Comparison of ENCODE assay signal across 2 cellular contexts in the genomic region with DNA sequence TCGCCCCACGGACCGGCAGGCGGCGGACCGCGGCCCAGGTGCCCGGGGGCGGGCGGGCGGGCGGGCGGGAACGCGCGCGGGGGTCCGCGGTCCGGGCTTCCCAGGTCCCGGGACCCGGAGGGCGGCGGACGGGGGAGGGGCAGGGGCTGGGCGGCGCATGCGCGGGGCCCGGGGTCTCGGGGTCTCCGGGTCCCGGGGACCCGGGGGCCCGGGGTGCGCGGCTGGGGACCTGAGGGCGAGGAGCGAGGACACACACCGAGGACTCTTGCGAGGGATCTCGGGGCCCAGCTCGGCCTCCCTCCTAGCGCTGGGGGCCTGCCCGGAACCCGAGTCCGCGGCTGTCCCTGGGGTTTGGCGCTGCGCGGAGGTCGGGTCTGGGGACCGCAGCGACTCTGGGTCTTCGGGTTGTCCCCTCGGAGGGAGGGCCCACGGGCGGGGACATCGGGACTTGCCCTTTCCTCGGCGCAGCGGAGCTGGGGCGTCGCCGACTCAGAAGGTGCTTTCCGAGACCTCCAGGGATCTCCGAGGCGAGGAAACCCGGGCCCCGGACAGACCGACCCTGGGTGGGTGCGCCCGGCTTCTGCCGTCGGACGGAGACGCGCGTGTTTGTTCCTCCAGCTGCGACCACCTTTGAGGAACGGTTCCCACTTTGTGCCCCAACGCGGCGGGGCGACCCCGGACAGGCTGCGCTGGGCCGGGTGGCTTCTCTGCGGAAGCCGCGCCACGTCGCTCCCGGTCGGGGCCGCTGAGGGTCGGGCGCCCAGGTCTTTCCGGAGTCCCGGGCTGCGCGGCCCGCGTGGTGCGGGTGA.
A peak's percentile ranks its signal among the peaks of the same experiment; 100 is the strongest.
TF ChIP-seq lines count a peak whose summit lies in the region.

No MANE protein-coding gene starts in this region.

TF ChIP-seq in WTC11, 78 proteins besides CTCF, POLR2A, EP300 and RAD21 (continued from another document):
- TF ChIP-seq, protein P1, sequence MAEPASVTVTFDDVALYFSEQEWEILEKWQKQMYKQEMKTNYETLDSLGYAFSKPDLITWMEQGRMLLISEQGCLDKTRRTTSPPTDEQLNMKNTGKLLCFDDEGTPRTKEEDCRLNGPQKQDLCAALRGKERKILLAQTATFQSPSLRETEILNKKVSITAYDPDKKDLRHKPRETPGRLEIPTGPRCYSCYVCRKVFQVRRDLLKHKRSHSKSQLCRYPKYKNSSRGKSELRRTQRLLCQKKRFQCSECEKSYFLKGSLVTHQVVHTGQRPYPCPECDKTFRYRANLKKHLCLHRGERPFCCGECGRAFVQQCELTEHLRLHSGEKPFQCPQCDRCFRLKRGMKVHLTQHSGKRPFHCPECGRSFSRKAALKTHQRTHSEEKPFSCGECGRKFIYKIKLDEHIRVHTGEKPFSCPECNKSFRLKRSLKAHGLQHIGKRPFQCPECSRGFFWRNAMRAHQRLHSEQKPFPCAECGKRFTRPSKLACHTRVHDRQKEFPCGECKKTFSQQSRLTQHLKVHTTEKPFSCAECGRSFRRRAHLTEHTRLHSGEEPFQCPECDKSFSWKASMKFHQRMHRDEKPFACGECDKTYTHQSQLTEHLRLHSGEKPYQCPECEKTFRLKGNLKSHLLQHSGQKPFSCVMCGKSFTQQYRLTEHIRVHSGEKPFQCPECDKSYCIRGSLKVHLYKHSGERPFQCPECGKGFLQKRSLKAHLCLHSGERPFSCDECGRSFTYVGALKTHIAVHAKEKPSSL (CRISPR knock-in tag; conservative IDR thresholded peaks at IDR 0.05): no peak
- 0 out of 2 replicates have a peak, but pooled peaks have one; percentile 42 for TF ChIP-seq ELF4 (CRISPR knock-in tag; IDR thresholded peaks at IDR 0.05; ENCODE audit: low read depth)
- TF ChIP-seq ZNF671 (CRISPR knock-in tag; IDR thresholded peaks at IDR 0.05): no peak
- TF ChIP-seq SOX15 (CRISPR knock-in tag; IDR thresholded peaks at IDR 0.05): no peak
- TF ChIP-seq, protein P2, sequence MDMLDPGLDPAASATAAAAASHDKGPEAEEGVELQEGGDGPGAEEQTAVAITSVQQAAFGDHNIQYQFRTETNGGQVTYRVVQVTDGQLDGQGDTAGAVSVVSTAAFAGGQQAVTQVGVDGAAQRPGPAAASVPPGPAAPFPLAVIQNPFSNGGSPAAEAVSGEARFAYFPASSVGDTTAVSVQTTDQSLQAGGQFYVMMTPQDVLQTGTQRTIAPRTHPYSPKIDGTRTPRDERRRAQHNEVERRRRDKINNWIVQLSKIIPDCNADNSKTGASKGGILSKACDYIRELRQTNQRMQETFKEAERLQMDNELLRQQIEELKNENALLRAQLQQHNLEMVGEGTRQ (CRISPR knock-in tag; IDR thresholded peaks at IDR 0.05): no peak
- TF ChIP-seq, protein P3, sequence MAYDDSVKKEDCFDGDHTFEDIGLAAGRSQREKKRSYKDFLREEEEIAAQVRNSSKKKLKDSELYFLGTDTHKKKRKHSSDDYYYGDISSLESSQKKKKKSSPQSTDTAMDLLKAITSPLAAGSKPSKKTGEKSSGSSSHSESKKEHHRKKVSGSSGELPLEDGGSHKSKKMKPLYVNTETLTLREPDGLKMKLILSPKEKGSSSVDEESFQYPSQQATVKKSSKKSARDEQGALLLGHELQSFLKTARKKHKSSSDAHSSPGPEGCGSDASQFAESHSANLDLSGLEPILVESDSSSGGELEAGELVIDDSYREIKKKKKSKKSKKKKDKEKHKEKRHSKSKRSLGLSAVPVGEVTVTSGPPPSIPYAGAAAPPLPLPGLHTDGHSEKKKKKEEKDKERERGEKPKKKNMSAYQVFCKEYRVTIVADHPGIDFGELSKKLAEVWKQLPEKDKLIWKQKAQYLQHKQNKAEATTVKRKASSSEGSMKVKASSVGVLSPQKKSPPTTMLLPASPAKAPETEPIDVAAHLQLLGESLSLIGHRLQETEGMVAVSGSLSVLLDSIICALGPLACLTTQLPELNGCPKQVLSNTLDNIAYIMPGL (CRISPR knock-in tag; IDR thresholded peaks at IDR 0.05): peak; percentile 49; the same call in 1 of the 2 replicates
- TF ChIP-seq, protein P4, sequence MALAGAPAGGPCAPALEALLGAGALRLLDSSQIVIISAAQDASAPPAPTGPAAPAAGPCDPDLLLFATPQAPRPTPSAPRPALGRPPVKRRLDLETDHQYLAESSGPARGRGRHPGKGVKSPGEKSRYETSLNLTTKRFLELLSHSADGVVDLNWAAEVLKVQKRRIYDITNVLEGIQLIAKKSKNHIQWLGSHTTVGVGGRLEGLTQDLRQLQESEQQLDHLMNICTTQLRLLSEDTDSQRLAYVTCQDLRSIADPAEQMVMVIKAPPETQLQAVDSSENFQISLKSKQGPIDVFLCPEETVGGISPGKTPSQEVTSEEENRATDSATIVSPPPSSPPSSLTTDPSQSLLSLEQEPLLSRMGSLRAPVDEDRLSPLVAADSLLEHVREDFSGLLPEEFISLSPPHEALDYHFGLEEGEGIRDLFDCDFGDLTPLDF (CRISPR knock-in tag; IDR thresholded peaks at IDR 0.05): no peak
- no peak for TF ChIP-seq NR2C2 (CRISPR knock-in tag; IDR thresholded peaks at IDR 0.05)

TF ChIP-seq in HepG2, 621 proteins besides CTCF, POLR2A, EP300 and RAD21 (continued from another document and continues in another):
- TF ChIP-seq, protein P5, sequence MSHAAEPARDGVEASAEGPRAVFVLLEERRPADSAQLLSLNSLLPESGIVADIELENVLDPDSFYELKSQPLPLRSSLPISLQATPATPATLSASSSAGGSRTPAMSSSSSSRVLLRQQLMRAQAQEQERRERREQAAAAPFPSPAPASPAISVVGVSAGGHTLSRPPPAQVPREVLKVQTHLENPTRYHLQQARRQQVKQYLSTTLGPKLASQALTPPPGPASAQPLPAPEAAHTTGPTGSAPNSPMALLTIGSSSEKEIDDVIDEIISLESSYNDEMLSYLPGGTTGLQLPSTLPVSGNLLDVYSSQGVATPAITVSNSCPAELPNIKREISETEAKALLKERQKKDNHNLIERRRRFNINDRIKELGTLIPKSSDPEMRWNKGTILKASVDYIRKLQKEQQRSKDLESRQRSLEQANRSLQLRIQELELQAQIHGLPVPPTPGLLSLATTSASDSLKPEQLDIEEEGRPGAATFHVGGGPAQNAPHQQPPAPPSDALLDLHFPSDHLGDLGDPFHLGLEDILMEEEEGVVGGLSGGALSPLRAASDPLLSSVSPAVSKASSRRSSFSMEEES (CRISPR knock-in tag; IDR thresholded peaks at IDR 0.05): 0 out of 2 replicates have a peak, but pooled peaks have one; percentile 17
- TF ChIP-seq, protein P6, sequence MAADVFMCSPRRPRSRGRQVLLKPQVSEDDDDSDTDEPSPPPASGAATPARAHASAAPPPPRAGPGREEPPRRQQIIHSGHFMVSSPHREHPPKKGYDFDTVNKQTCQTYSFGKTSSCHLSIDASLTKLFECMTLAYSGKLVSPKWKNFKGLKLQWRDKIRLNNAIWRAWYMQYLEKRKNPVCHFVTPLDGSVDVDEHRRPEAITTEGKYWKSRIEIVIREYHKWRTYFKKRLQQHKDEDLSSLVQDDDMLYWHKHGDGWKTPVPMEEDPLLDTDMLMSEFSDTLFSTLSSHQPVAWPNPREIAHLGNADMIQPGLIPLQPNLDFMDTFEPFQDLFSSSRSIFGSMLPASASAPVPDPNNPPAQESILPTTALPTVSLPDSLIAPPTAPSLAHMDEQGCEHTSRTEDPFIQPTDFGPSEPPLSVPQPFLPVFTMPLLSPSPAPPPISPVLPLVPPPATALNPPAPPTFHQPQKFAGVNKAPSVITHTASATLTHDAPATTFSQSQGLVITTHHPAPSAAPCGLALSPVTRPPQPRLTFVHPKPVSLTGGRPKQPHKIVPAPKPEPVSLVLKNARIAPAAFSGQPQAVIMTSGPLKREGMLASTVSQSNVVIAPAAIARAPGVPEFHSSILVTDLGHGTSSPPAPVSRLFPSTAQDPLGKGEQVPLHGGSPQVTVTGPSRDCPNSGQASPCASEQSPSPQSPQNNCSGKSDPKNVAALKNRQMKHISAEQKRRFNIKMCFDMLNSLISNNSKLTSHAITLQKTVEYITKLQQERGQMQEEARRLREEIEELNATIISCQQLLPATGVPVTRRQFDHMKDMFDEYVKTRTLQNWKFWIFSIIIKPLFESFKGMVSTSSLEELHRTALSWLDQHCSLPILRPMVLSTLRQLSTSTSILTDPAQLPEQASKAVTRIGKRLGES (CRISPR knock-in tag; IDR thresholded peaks at IDR 0.05; ENCODE audit: borderline replicate concordance): no peak
- TF ChIP-seq FOXC1 (CRISPR knock-in tag; IDR thresholded peaks at IDR 0.05; ENCODE audit: borderline replicate concordance) (peak; percentile 17; the same call in 1 of the 2 replicates), MYC (CRISPR knock-in tag; IDR thresholded peaks at IDR 0.05; ENCODE audit: borderline replicate concordance) (0 out of 2 replicates have a peak, but pooled peaks have one; percentile 21), NR2F6 (IDR thresholded peaks at IDR 0.05) (no peak), NR2F6 (CRISPR knock-in tag; IDR thresholded peaks at IDR 0.05) (no peak), KDM2A (CRISPR knock-in tag; IDR thresholded peaks at IDR 0.05; ENCODE audit: borderline replicate concordance, low read depth) (peak; percentile 53; the same call in 1 of the 2 replicates), ZSCAN12 (CRISPR knock-in tag; IDR thresholded peaks at IDR 0.05) (0 out of 2 replicates have a peak, but pooled peaks have one; percentile 37), ZNF777 (CRISPR knock-in tag; IDR thresholded peaks at IDR 0.05) (peak; percentile 81), TAF1 (CRISPR knock-in tag; IDR thresholded peaks at IDR 0.05) (peak; percentile 29; the same call in 1 of the 2 replicates), ARNTL (CRISPR knock-in tag; IDR thresholded peaks at IDR 0.05) (0 out of 2 replicates have a peak, but pooled peaks have one; percentile 16), ZNF451 (CRISPR knock-in tag; IDR thresholded peaks at IDR 0.05) (no peak), RFXAP (CRISPR knock-in tag; IDR thresholded peaks at IDR 0.05; ENCODE audit: borderline replicate concordance) (peak; percentile 39; the same call in 1 of the 2 replicates), TBL1XR1 (IDR thresholded peaks at IDR 0.05; ENCODE audit: borderline replicate concordance, low read length, partially characterized antibody) (no peak), NFYC (CRISPR knock-in tag; IDR thresholded peaks at IDR 0.05) (no peak), AGO1 (IDR thresholded peaks at IDR 0.05; ENCODE audit: low read depth, low read length, poor library complexity, severe bottlenecking) (no peak), NRL (CRISPR knock-in tag; IDR thresholded peaks at IDR 0.05; ENCODE audit: borderline replicate concordance) (0 out of 2 replicates have a peak, but pooled peaks have one; percentile 50), NFKB2 (CRISPR knock-in tag; IDR thresholded peaks at IDR 0.05; ENCODE audit: borderline replicate concordance) (peak; percentile 20; the same call in 1 of the 2 replicates), POLR2G (IDR thresholded peaks at IDR 0.05; ENCODE audit: low read depth, low read length) (peak; percentile 23; the same call in 1 of the 2 replicates), HDAC1 (CRISPR knock-in tag; IDR thresholded peaks at IDR 0.05) (peak; percentile 68; the same call in 1 of the 2 replicates), HOXA3 (CRISPR knock-in tag; IDR thresholded peaks at IDR 0.05) (peak; percentile 15; the same call in 1 of the 2 replicates), SRSF1 (optimal IDR thresholded peaks at IDR 0.05; ENCODE audit: low read depth, low read length) (peak; percentile 69), PRMT3 (CRISPR knock-in tag; IDR thresholded peaks at IDR 0.05; ENCODE audit: borderline replicate concordance, low read depth) (no peak), MTF2 (CRISPR knock-in tag; IDR thresholded peaks at IDR 0.05; ENCODE audit: borderline replicate concordance) (0 out of 2 replicates have a peak, but pooled peaks have one; percentile 51), MIER3 (CRISPR knock-in tag; IDR thresholded peaks at IDR 0.05; ENCODE audit: borderline replicate concordance) (no peak), KAT7 (CRISPR knock-in tag; IDR thresholded peaks at IDR 0.05; ENCODE audit: borderline replicate concordance) (peak; percentile 32; the same call in 1 of the 2 replicates), NFE2 (CRISPR knock-in tag; IDR thresholded peaks at IDR 0.05) (no peak), BCL6 (CRISPR knock-in tag; IDR thresholded peaks at IDR 0.05) (0 out of 2 replicates have a peak, but pooled peaks have one; percentile 7), GABPB1 (CRISPR knock-in tag; IDR thresholded peaks at IDR 0.05) (peak; percentile 61; the same call in 1 of the 2 replicates), ZNF747 (CRISPR knock-in tag; IDR thresholded peaks at IDR 0.05; ENCODE audit: borderline replicate concordance) (no peak), ZBTB7A (CRISPR knock-in tag; IDR thresholded peaks at IDR 0.05) (0 out of 2 replicates have a peak, but pooled peaks have one; percentile 8), ZFY (CRISPR knock-in tag; IDR thresholded peaks at IDR 0.05) (peak; percentile 45), KMT2B (CRISPR knock-in tag; IDR thresholded peaks at IDR 0.05) (peak; percentile 15; the same call in 1 of the 2 replicates), HNRNPLL (IDR thresholded peaks at IDR 0.05; ENCODE audit: low read depth, low read length, poor library complexity, severe bottlenecking) (peak; percentile 40)
- TF ChIP-seq, protein P7, sequence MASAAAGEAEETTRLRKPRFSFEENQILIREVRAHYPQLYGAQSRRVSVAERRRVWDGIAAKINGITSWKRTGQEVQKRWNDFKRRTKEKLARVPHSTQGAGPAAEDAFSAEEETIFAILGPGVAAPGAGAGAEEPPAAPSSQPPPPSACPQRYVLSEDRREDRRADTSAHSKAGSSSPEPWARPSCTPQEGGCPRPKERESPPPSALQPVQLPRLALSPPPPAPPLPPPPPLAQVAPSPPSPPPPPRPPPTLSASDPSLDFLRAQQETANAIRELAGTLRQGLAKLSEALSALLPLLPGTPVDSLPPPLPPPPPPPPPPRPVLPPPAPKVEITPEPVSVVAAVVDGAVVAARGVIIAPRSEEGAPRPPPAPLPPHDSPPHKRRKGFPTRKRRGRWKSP (CRISPR knock-in tag; IDR thresholded peaks at IDR 0.05): 0 out of 2 replicates have a peak, but pooled peaks have one; percentile 59
- TF ChIP-seq, protein P8, sequence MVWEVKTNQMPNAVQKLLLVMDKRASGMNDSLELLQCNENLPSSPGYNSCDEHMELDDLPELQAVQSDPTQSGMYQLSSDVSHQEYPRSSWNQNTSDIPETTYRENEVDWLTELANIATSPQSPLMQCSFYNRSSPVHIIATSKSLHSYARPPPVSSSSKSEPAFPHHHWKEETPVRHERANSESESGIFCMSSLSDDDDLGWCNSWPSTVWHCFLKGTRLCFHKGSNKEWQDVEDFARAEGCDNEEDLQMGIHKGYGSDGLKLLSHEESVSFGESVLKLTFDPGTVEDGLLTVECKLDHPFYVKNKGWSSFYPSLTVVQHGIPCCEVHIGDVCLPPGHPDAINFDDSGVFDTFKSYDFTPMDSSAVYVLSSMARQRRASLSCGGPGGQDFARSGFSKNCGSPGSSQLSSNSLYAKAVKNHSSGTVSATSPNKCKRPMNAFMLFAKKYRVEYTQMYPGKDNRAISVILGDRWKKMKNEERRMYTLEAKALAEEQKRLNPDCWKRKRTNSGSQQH (CRISPR knock-in tag; IDR thresholded peaks at IDR 0.05; ENCODE audit: low read depth): no peak
- TF ChIP-seq, protein P9, sequence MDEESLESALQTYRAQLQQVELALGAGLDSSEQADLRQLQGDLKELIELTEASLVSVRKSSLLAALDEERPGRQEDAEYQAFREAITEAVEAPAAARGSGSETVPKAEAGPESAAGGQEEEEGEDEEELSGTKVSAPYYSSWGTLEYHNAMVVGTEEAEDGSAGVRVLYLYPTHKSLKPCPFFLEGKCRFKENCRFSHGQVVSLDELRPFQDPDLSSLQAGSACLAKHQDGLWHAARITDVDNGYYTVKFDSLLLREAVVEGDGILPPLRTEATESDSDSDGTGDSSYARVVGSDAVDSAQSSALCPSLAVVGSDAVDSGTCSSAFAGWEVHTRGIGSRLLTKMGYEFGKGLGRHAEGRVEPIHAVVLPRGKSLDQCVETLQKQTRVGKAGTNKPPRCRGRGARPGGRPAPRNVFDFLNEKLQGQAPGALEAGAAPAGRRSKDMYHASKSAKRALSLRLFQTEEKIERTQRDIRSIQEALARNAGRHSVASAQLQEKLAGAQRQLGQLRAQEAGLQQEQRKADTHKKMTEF (CRISPR knock-in tag; IDR thresholded peaks at IDR 0.05): peak; percentile 61; the same call in 1 of the 2 replicates
